Comparison of ENCODE assay signal across 19 cellular contexts in the genomic region with DNA sequence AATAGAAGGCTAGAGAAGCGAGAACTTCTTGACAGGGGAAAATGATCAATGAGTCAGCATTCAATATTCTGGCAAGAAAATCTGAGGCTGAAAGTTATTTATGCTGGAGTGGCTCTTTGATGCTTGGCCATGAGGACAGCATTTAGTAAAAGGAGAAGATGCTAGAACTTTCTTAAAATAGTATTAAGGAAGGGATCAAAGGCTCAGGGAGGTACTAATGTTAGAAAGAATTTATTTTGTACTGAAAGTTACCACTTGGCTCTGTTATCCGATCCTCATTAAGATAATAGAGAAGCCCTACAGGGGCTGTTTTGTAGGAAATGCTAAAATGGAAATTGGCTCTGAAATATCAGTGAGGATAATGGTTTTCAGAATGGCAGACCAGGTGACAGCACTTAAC.
A peak's percentile ranks its signal among the peaks of the same experiment; 100 is the strongest.
DNase-seq lines count a peak whose midpoint lies in the region; ATAC-seq and TF ChIP-seq lines count a peak whose summit lies in the region.
"Had no signal": no experiment of that assay in that cellular context is flagged by ENCODE, and none has a peak within 500 bp of the region (broad histone marks: within the 10 kb centered on the region; RNA-seq: fewer than 3 reads in every experiment).

No MANE protein-coding gene starts in this region.

- no peaks in the 10 kb centered on the region for H3K36me3 Mint-ChIP-seq in chondrocyte (ENCODE audit: low read depth)

- peaks cover 27% of the 10 kb centered on the region for H3K4me1 Mint-ChIP-seq in chondrocyte (ENCODE audit: low read depth)
- H3K4me1 Mint-ChIP-seq: activated CD4-positive, alpha-beta T cell treated with anti-CD3 and anti-CD28 coated beads, Interleukin-2, amount 10 ng/mL, durations not matched to agents 24 days and 14 days; nephron had no signal

- no peaks in the 10 kb centered on the region for H3K27me3 Mint-ChIP-seq in chondrocyte (ENCODE audit: low read depth)
- H3K27me3 Mint-ChIP-seq: activated CD4-positive, alpha-beta T cell treated with anti-CD3 and anti-CD28 coated beads, Interleukin-2, amount 10 ng/mL, durations not matched to agents 24 days and 14 days; dendritic cell treated with granulocyte-macrophage colony-stimulating factor and Interleukin-4, amounts not matched to agents 40 ng/mL and 50 ng/mL, for 4 days; stimulated activated naive CD8-positive, alpha-beta T cell treated with anti-CD3 and anti-CD28 coated beads, Interleukin-15, Interleukin-2, amounts not matched to agents 100 ng/mL and 50 ng/mL, for 24 hours had no signal

- no peaks in the 10 kb centered on the region for H3K9me3 Mint-ChIP-seq in chondrocyte (ENCODE audit: low read depth)
- H3K9me3 Mint-ChIP-seq: nephron had no signal

- TF ChIP-seq CTCF in chondrocyte (IDR thresholded peaks at IDR 0.05): no peak

- H3K27ac Mint-ChIP-seq in chondrocyte (ENCODE audit: unreplicated experiment): peak overlapping the region; percentile 64
- H3K27ac Mint-ChIP-seq: activated CD4-positive, alpha-beta T cell treated with anti-CD3 and anti-CD28 coated beads, Interleukin-2, amount 10 ng/mL, durations not matched to agents 24 days and 14 days; activated T-helper 2 cell treated with anti-CD3 and anti-CD28 coated beads, Interferon-gamma antibody, Interleukin-2, Interleukin-4, amounts not matched to agents 10 μg/mL and 5 μg/mL and 100 μg/mL, durations not matched to agents 14 hours and 24 hours and 36 hours; dendritic cell treated with granulocyte-macrophage colony-stimulating factor and Interleukin-4, amounts not matched to agents 40 ng/mL and 50 ng/mL, for 4 days; nephron; stimulated activated naive CD8-positive, alpha-beta T cell treated with anti-CD3 and anti-CD28 coated beads, Interleukin-15, Interleukin-2, amounts not matched to agents 100 ng/mL and 50 ng/mL, for 24 hours had no signal

- ATAC-seq in HG02981 (IDR thresholded peaks at IDR 0.05; ENCODE audit: unreplicated experiment): no peak
- no peak for ATAC-seq in GM21390 (IDR thresholded peaks at IDR 0.05; ENCODE audit: unreplicated experiment)

- DNase-seq in NCI-H1417 treated with DMSO at 0.1 percent for 48 hours (lab: John Stamatoyannopoulos, UW): peak; percentile 68
- DNase-seq in NCI-H1417 (lab: John Stamatoyannopoulos, UW): no peak
- peak; percentile 82 for DNase-seq in NCI-H748 treated with DMSO at 0.1 percent for 48 hours (lab: John Stamatoyannopoulos, UW)
- DNase-seq in chondrocyte (ENCODE audit: low spot score): no peak
- DNase-seq in globus pallidus (ENCODE audit: low spot score): no peak
- no peak for DNase-seq in ureter (ENCODE audit: low spot score)
- DNase-seq: activated CD4-positive, alpha-beta T cell treated with anti-CD3 and anti-CD28 coated beads, Interleukin-2, amount 10 ng/mL, durations not matched to agents 24 days and 14 days; foreskin melanocyte; MM.1S; NCI-H2107; NCI-H82; Peyer's patch; posterior cingulate gyrus had no signal

- no peak overlapping the region for H3K4me3 Mint-ChIP-seq in chondrocyte (ENCODE audit: unreplicated experiment)
- H3K4me3 Mint-ChIP-seq: activated CD4-positive, alpha-beta T cell treated with anti-CD3 and anti-CD28 coated beads, Interleukin-2, amount 10 ng/mL, durations not matched to agents 24 days and 14 days; dendritic cell treated with granulocyte-macrophage colony-stimulating factor and Interleukin-4, amounts not matched to agents 40 ng/mL and 50 ng/mL, for 4 days; nephron; stimulated activated naive CD8-positive, alpha-beta T cell treated with anti-CD3 and anti-CD28 coated beads, Interleukin-15, Interleukin-2, amounts not matched to agents 100 ng/mL and 50 ng/mL, for 24 hours had no signal

Comparison
In these comparisons a context has a peak if more than half of its experiments do, and no peak if none do; other contexts are left out.
1. DNase-seq: peak in NCI-H1417 treated with DMSO at 0.1 percent for 48 hours (single experiment) and NCI-H748 treated with DMSO at 0.1 percent for 48 hours (single experiment); none in NCI-H1417 (0 of 3), chondrocyte (single experiment), globus pallidus (single experiment) and ureter (single experiment).